20 cellular contexts compared by ENCODE assay signal in the genomic region with DNA sequence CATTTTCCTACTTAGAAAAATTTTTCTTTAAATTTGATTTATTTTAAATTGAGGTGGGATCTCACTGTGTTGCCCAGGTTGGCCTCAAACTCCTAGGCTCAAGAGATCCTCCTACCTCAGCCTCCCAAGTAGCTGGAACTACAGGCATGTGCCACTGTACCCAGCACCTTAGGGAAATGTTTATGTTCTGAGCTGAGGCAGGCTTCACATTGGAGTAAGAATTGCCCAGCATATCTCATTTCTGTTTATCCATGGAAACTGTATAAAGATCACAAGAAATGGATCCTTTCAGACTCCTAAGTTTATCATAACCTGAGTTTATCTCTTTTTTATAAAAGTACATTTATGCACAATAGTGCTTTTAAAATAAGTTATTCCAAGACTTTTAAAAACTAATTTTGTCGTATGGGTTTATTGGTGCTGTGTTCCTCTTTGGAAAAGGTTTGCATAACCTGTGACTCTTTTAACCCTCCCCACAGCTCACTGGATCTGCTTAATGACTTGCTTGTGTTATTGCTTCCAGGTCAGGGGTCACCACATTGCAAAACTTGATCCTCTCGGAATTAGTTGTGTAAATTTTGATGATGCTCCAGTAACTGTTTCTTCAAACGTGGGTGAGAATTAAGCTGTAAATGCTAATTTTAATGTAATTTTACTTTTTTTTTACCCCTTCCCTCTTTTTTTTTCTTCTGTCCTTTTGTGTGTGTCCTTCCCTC.
"Had no signal": no experiment of that assay in that cellular context is flagged by ENCODE, and none has a peak within 500 bp of the region (broad histone marks: within the 10 kb centered on the region; RNA-seq: fewer than 3 reads in every experiment).

No MANE protein-coding gene starts in this region.

- H3K4me1 ChIP-seq: body of pancreas, prostate gland, right lobe of liver had no signal

- H3K27ac Mint-ChIP-seq: stimulated activated naive CD8-positive, alpha-beta T cell treated with anti-CD3 and anti-CD28 coated beads, Interleukin-15, Interleukin-2, amounts not matched to agents 100 ng/mL and 50 ng/mL, for 24 hours had no signal

- H3K27ac ChIP-seq: body of pancreas, prostate gland, right lobe of liver, thoracic aorta had no signal

- H3K4me3 ChIP-seq: adrenal gland, body of pancreas, mucosa of descending colon, prostate gland, right lobe of liver, thoracic aorta had no signal

- H3K27me3 Mint-ChIP-seq: naive thymus-derived CD8-positive, alpha-beta T cell; stimulated activated naive CD8-positive, alpha-beta T cell treated with anti-CD3 and anti-CD28 coated beads, Interleukin-15, Interleukin-2, amounts not matched to agents 100 ng/mL and 50 ng/mL, for 24 hours had no signal

- H3K36me3 ChIP-seq: prostate gland had no signal

- H3K27me3 ChIP-seq: adrenal gland, body of pancreas, right lobe of liver had no signal

- H3K4me3 Mint-ChIP-seq: naive thymus-derived CD8-positive, alpha-beta T cell; stimulated activated naive CD8-positive, alpha-beta T cell treated with anti-CD3 and anti-CD28 coated beads, Interleukin-15, Interleukin-2, amounts not matched to agents 100 ng/mL and 50 ng/mL, for 24 hours had no signal

- H3K9me3 ChIP-seq: adrenal gland, body of pancreas, mucosa of descending colon, prostate gland, right lobe of liver, thoracic aorta had no signal

- ATAC-seq: body of pancreas; mucosa of descending colon; naive thymus-derived CD8-positive, alpha-beta T cell; SK-N-SH treated with all-trans-retinoic acid at 6 μM for 48 hours had no signal

- H3K9me3 Mint-ChIP-seq: naive thymus-derived CD8-positive, alpha-beta T cell; stimulated activated naive CD8-positive, alpha-beta T cell treated with anti-CD3 and anti-CD28 coated beads, Interleukin-15, Interleukin-2, amounts not matched to agents 100 ng/mL and 50 ng/mL, for 24 hours had no signal

- DNase-seq: activated CD4-positive, alpha-beta T cell treated with anti-CD3 and anti-CD28 coated beads, Interleukin-2, amount 50 U/mL, for 48 hours; activated CD4-positive, CD25-positive, alpha-beta regulatory T cell treated with anti-CD3 and anti-CD28 coated beads, Interleukin-2, amount 50 U/mL, for 72 hours; activated naive CD4-positive, alpha-beta T cell treated with Interleukin-2 at 50 U/mL for 16 hours; body of pancreas; central memory CD4-positive, alpha-beta T cell; cortex of kidney; effector CD8-positive, alpha-beta T cell; hypothalamus; mucosa of descending colon; naive thymus-derived CD8-positive, alpha-beta T cell; nucleus accumbens; stimulated activated CD4-positive, alpha-beta T cell treated with anti-CD3 and anti-CD28 coated beads, Interleukin-12 subunit alpha, Interleukin-12 subunit beta, amount 100 ng/mL, for 4 hours; stimulated activated CD4-positive, alpha-beta T cell treated with anti-CD3 and anti-CD28 coated beads, Interleukin-2, amount 100 ng/mL, for 48 hours; T-helper 2 cell had no signal
